Comparison of ENCODE assay signal across 2 cellular contexts in genomic region chr5:142259758-142260157, GRCh38.
TF ChIP-seq lines count a peak whose summit lies in the region.

No MANE protein-coding gene starts in this region.

TF ChIP-seq in GM23338, 12 proteins besides CTCF, POLR2A, EP300 and RAD21:
- TF ChIP-seq NANOG (IDR thresholded peaks at IDR 0.05; ENCODE audit: borderline replicate concordance) (no peak), ZNF331 (CRISPR knock-in tag; IDR thresholded peaks at IDR 0.05; ENCODE audit: low read depth) (no peak), REST (IDR thresholded peaks at IDR 0.05; ENCODE audit: unreplicated experiment) (no peak), EZH2phosphoT487 (IDR thresholded peaks at IDR 0.05; ENCODE audit: unreplicated experiment) (no peak), STAT1 (IDR thresholded peaks at IDR 0.05; ENCODE audit: unreplicated experiment) (no peak)

TF ChIP-seq in H1, 55 proteins besides CTCF, POLR2A, EP300 and RAD21:
- no peak for TF ChIP-seq TAF1 (IDR thresholded peaks at IDR 0.05; ENCODE audit: low read depth, low read length)
